In genomic region chr10:33398796-33399195, GRCh38 we compare ENCODE assay signal across 34 cellular contexts.
"Had no signal": no experiment of that assay in that cellular context is flagged by ENCODE, and none has a peak within 500 bp of the region (broad histone marks: within the 10 kb centered on the region; RNA-seq: fewer than 3 reads in every experiment).

No MANE protein-coding gene starts in this region.

- H3K9me3 ChIP-seq: adrenal gland, colonic mucosa, gastrocnemius medialis, neutrophil, ovary, prostate gland, testis, transverse colon had no signal

- H3K27me3 ChIP-seq: adrenal gland, cardiac muscle cell, colonic mucosa, gastrocnemius medialis, neutrophil, ovary, right atrium auricular region, spleen, testis, transverse colon had no signal

- H3K4me3 ChIP-seq: adrenal gland, cardiac muscle cell, colonic mucosa, esophagus squamous epithelium, gastrocnemius medialis, left ventricle myocardium inferior, lung, mucosa of descending colon, ovary, prostate gland, right atrium auricular region, spleen, testis, transverse colon had no signal

- H3K4me1 ChIP-seq: adrenal gland, colonic mucosa, esophagus squamous epithelium, gastrocnemius medialis, left ventricle myocardium inferior, prostate gland, right atrium auricular region, spleen, testis, transverse colon had no signal

- H3K36me3 ChIP-seq: adrenal gland, cardiac muscle cell, colonic mucosa, esophagus squamous epithelium, gastrocnemius medialis, left ventricle myocardium inferior, neutrophil, ovary, prostate gland, right atrium auricular region, spleen, transverse colon, WERI-Rb-1 had no signal

- DNase-seq: activated CD4-positive, alpha-beta T cell treated with anti-CD3 and anti-CD28 coated beads for 48 hours; activated CD4-positive, alpha-beta T cell treated with anti-CD3 and anti-CD28 coated beads, Interleukin-2, amount 50 U/mL, for 48 hours; activated CD8-positive, alpha-beta memory T cell treated with anti-CD3 and anti-CD28 coated beads for 24 hours; activated effector memory CD4-positive, alpha-beta T cell treated with anti-CD3 and anti-CD28 coated beads, Interleukin-2, amount 50 U/mL, for 16 hours; activated naive CD4-positive, alpha-beta T cell treated with anti-CD3 and anti-CD28 coated beads for 36 hours; activated naive CD8-positive, alpha-beta T cell treated with anti-CD3 and anti-CD28 coated beads for 36 hours; adrenal gland; aorta; cerebellar nuclear complex; colonic mucosa; effector CD8-positive, alpha-beta T cell; esophagus squamous epithelium; gastrocnemius medialis; glutamatergic neuron; islet precursor cell; left ventricle myocardium inferior; mesendoderm; mucosa of descending colon; naive B cell; nephron progenitor cell; ovary; spleen; stimulated activated CD4-positive, alpha-beta T cell treated with anti-CD3 and anti-CD28 coated beads, Interleukin-2, amount 100 ng/mL, for 48 hours; stimulated activated naive CD8-positive, alpha-beta T cell treated with anti-CD3 and anti-CD28 coated beads, Interleukin-15, Interleukin-2, amounts not matched to agents 100 U/mL and 50 U/mL, for 24 hours; testis; transverse colon; WERI-Rb-1 had no signal

- ATAC-seq: activated CD4-positive, CD25-positive, alpha-beta regulatory T cell treated with anti-CD3 and anti-CD28 coated beads, Interleukin-2, amount 50 U/mL, for 24 hours; gastrocnemius medialis; mucosa of descending colon; stimulated activated naive CD8-positive, alpha-beta T cell treated with anti-CD3 and anti-CD28 coated beads, Interleukin-15, Interleukin-2, amounts not matched to agents 100 U/mL and 50 U/mL, for 24 hours had no signal

- H3K27ac ChIP-seq: adrenal gland, cardiac muscle cell, colonic mucosa, epithelial cell of prostate, esophagus squamous epithelium, gastrocnemius medialis, left ventricle myocardium inferior, neutrophil, ovary, prostate gland, right atrium auricular region, spleen, testis, transverse colon, WERI-Rb-1 had no signal
